Comparison of ENCODE assay signal across 20 cellular contexts in genomic region chr1:234702342-234703000, GRCh38.
DNase-seq lines count a peak whose midpoint lies in the region; ATAC-seq and TF ChIP-seq lines count a peak whose summit lies in the region.
"Had no signal": no experiment of that assay in that cellular context is flagged by ENCODE, and none has a peak within 500 bp of the region (broad histone marks: within the 10 kb centered on the region; RNA-seq: fewer than 3 reads in every experiment).

No MANE protein-coding gene starts in this region.

- WGBS in mammary epithelial cell (ENCODE audit: low coverage, missing lambda C conversion rate): 80% methylated on average over 7 of the region's 7 CpGs
- 49 to 58% methylated on average over 7 of the region's 7 CpGs for WGBS in heart right ventricle, 2 donors
- WGBS in prostate gland: 73% methylated on average over 7 of the region's 7 CpGs

- TF ChIP-seq POLR2A in breast epithelium (IDR thresholded peaks at IDR 0.05) (no peak), prostate gland (IDR thresholded peaks at IDR 0.05) (no peak), vagina (IDR thresholded peaks at IDR 0.05) (no peak)

- H3K4me1 ChIP-seq in breast epithelium: peaks cover 0 to 11% of the 10 kb centered on the region in 2 donors
- H3K4me1 ChIP-seq in mammary epithelial cell (ENCODE audit: insufficient read depth, low read length): peaks cover 12% of the 10 kb centered on the region
- H3K4me1 ChIP-seq in heart right ventricle: peaks cover 0 to 40% (median 15%) of the 10 kb centered on the region in 9 donors
- H3K4me1 ChIP-seq in prostate gland (replicated peaks): no peaks in the 10 kb centered on the region
- H3K4me1 ChIP-seq in vagina: peaks cover 12% of the 10 kb centered on the region

- H3K9me3 ChIP-seq in breast epithelium: no peaks in the 10 kb centered on the region
- H3K9me3 ChIP-seq in mammary epithelial cell (replicated peaks; ENCODE audit: insufficient read depth, low read length): no peaks in the 10 kb centered on the region
- H3K9me3 ChIP-seq in heart right ventricle: no peaks in the 10 kb centered on the region
- H3K9me3 ChIP-seq in prostate gland: no peaks in the 10 kb centered on the region
- H3K9me3 ChIP-seq in vagina: no peaks in the 10 kb centered on the region
- H3K9me3 ChIP-seq: neutrophil, SJSA1, upper lobe of right lung had no signal

- no peaks in the 10 kb centered on the region for H3K79me2 ChIP-seq in mammary epithelial cell (ENCODE audit: insufficient read depth, low read length)

- ATAC-seq in heart right ventricle: peak; percentile 76 to 89 (median 84)
- ATAC-seq in naive thymus-derived CD8-positive, alpha-beta T cell: no peak
- ATAC-seq: GM23338, upper lobe of right lung had no signal

- H4K20me1 ChIP-seq in mammary epithelial cell (ENCODE audit: insufficient read depth, low read length): no peaks in the 10 kb centered on the region

- in situ Hi-C loops in mammary epithelial cell (cut with MboI; ENCODE audit: low sequenced_read_pairs in 2 of 2): no loop called here

- H3K36me3 ChIP-seq in breast epithelium (no peaks in the 10 kb centered on the region), mammary epithelial cell (ENCODE audit: insufficient read depth, low read length) (no peaks in the 10 kb centered on the region), heart right ventricle (no peaks in the 10 kb centered on the region), prostate gland (no peaks in the 10 kb centered on the region), vagina (no peaks in the 10 kb centered on the region)
- H3K36me3 ChIP-seq: neutrophil, SJSA1, upper lobe of right lung had no signal

- dilution Hi-C loops in mammary epithelial cell (cut with HindIII; ENCODE audit: low sequenced_read_pairs): loop anchor here (5.0 to 10.0 kb wide), 4 partner anchors 40 to 372 kb away; partner anchors contain the start of gene IRF2BP2

- H3K9me3 Mint-ChIP-seq in naive thymus-derived CD8-positive, alpha-beta T cell: no peaks in the 10 kb centered on the region
- H3K9me3 Mint-ChIP-seq: activated B cell treated with CpG ODN at 0.5 μM for 24 hours, GM23338 had no signal

- H2AFZ ChIP-seq in mammary epithelial cell (ENCODE audit: low read depth, low read length): no peak overlapping the region
- H2AFZ ChIP-seq: GM23338 had no signal

- H3K4me1 Mint-ChIP-seq in naive thymus-derived CD8-positive, alpha-beta T cell: peaks cover 10 to 22% (median 14%) of the 10 kb centered on the region in 4 donors
- H3K4me1 Mint-ChIP-seq: activated B cell treated with CpG ODN at 0.5 μM for 24 hours, GM23338 had no signal

- CTCF ChIA-PET in mammary epithelial cell (lab: Charles Lee; ENCODE audit: low non-redundant PET): no interaction called here

- DNase-seq in breast epithelium (ENCODE audit: low spot score in 2 of 2): peak in 1 of 2 donors; percentile 28
- no peak for DNase-seq in mammary epithelial cell
- DNase-seq in heart right ventricle: peak in 1 of 2 donors; percentile 72
- DNase-seq in prostate gland (ENCODE audit: low spot score): peak; percentile 0
- DNase-seq in vagina (ENCODE audit: extremely low spot score in 2 of 2): peak; percentile 92 to 97
- DNase-seq in activated gamma-delta T cell (lab: John Stamatoyannopoulos, UW): no peak
- DNase-seq in naive thymus-derived CD8-positive, alpha-beta T cell: no peak
- no peak for DNase-seq in NCI-H1694 treated with DMSO at 0.1 percent for 48 hours (lab: John Stamatoyannopoulos, UW)
- DNase-seq: 8988T, activated B cell treated with CpG ODN at 0.5 μM for 24 hours, DMS53, NCI-H2081 treated with DMSO at 0.1 percent for 48 hours, NCI-H510A treated with DMSO at 0.1 percent for 48 hours, upper lobe of right lung had no signal

- intact Hi-C loops in breast epithelium (cut with DNase I; ENCODE audit: low total_unique reads): no loop called here
- intact Hi-C loops in mammary epithelial cell (cut with micrococcal nuclease): no loop called here
- intact Hi-C loops in heart right ventricle (cut with DNase I): loop anchor here in 1 of 10 donors (10.0 kb wide), 1 partner anchor 208 kb away; no protein-coding TSS in a partner anchor
- intact Hi-C loops in prostate gland (cut with DNase I): no loop called here
- intact Hi-C loops in vagina (cut with DNase I): no loop called here

- no peak for TF ChIP-seq CTCF in breast epithelium (IDR thresholded peaks at IDR 0.05)
- TF ChIP-seq CTCF in mammary epithelial cell (conservative IDR thresholded peaks at IDR 0.05 in 1 of 2, IDR thresholded peaks at IDR 0.05 in 1 of 2; ENCODE audit: extremely low read depth in 1 of 2, insufficient read depth in 1 of 2, low read depth in 1 of 2, low read length in 2 of 2): no peak
- no peak for TF ChIP-seq CTCF in heart right ventricle (IDR thresholded peaks at IDR 0.05)
- no peak for TF ChIP-seq CTCF in prostate gland (IDR thresholded peaks at IDR 0.05)
- no peak for TF ChIP-seq CTCF in vagina (IDR thresholded peaks at IDR 0.05)

- H3K4me2 ChIP-seq in mammary epithelial cell (ENCODE audit: insufficient read depth, low read depth, low read length): no peak overlapping the region
- H3K4me2 ChIP-seq: GM23338 had no signal

- H3K27ac Mint-ChIP-seq in naive thymus-derived CD8-positive, alpha-beta T cell: peak overlapping the region in 2 of 10 donors; percentile 23 to 58
- H3K27ac Mint-ChIP-seq: activated B cell treated with CpG ODN at 0.5 μM for 24 hours, GM23338 had no signal

- H3K27me3 Mint-ChIP-seq in naive thymus-derived CD8-positive, alpha-beta T cell: no peaks in the 10 kb centered on the region
- H3K27me3 Mint-ChIP-seq: activated B cell treated with CpG ODN at 0.5 μM for 24 hours had no signal

- H3K36me3 Mint-ChIP-seq in naive thymus-derived CD8-positive, alpha-beta T cell: no peaks in the 10 kb centered on the region

- H3K27me3 ChIP-seq in breast epithelium (no peaks in the 10 kb centered on the region), mammary epithelial cell (ENCODE audit: insufficient read depth, low read length) (no peaks in the 10 kb centered on the region), heart right ventricle (no peaks in the 10 kb centered on the region), prostate gland (replicated peaks; ENCODE audit: insufficient read depth) (no peaks in the 10 kb centered on the region), vagina (no peaks in the 10 kb centered on the region)
- H3K27me3 ChIP-seq: neutrophil, SJSA1, upper lobe of right lung had no signal

- no TSS peak for BruUV-seq in mammary epithelial cell (replicated peaks; lab: Mats Ljungman, UMichigan)

- H3K27ac ChIP-seq in breast epithelium: peak overlapping the region; percentile 23 to 70
- H3K27ac ChIP-seq in mammary epithelial cell (ENCODE audit: insufficient read depth, low read depth, low read length): no peak overlapping the region
- H3K27ac ChIP-seq in heart right ventricle: peak overlapping the region in 9 of 10 donors; percentile 35 to 78 (median 66)
- H3K27ac ChIP-seq in prostate gland: no peak overlapping the region
- no peak overlapping the region for H3K27ac ChIP-seq in vagina
- H3K27ac ChIP-seq: C4-2B, HL-60, neutrophil, SJSA1, upper lobe of right lung had no signal

- no peak overlapping the region for H3K4me3 Mint-ChIP-seq in naive thymus-derived CD8-positive, alpha-beta T cell
- H3K4me3 Mint-ChIP-seq: activated B cell treated with CpG ODN at 0.5 μM for 24 hours, GM23338 had no signal

- H3K4me3 ChIP-seq in breast epithelium (no peak overlapping the region), mammary epithelial cell (replicated peaks in 1 of 3; ENCODE audit: insufficient read depth in 1 of 3, low read depth in 2 of 3, low read length in 3 of 3) (no peak overlapping the region), heart right ventricle (no peak overlapping the region), prostate gland (no peak overlapping the region), vagina (no peak overlapping the region)
- H3K4me3 ChIP-seq: GM23338, SJSA1, skin epidermis, upper lobe of right lung had no signal

- POLR2A ChIA-PET in naive thymus-derived CD8-positive, alpha-beta T cell (lab: Charles Lee): interaction anchor here (0.7 to 1.5 kb wide), 3 partner anchors 10 to 26 kb away, joined by 3 to 4 read pairs (median 3); no protein-coding TSS in a partner anchor

- no peak overlapping the region for H3K9ac ChIP-seq in mammary epithelial cell (ENCODE audit: insufficient read depth, low read length)

Comparison
In these comparisons a context has a peak if more than half of its experiments do, and no peak if none do; other contexts are left out.
1. H3K27ac ChIP-seq: peak in breast epithelium (2 of 2) and heart right ventricle (9 of 10); none in mammary epithelial cell (single experiment), prostate gland (0 of 2) and vagina (single experiment).
2. DNase-seq: peak in prostate gland (single experiment) and vagina (2 of 2); none in mammary epithelial cell (single experiment), activated gamma-delta T cell (single experiment), naive thymus-derived CD8-positive, alpha-beta T cell (0 of 10) and NCI-H1694 treated with DMSO at 0.1 percent for 48 hours (single experiment).
3. ATAC-seq: peak in heart right ventricle (8 of 8); none in naive thymus-derived CD8-positive, alpha-beta T cell (0 of 2).